In the genomic region with DNA sequence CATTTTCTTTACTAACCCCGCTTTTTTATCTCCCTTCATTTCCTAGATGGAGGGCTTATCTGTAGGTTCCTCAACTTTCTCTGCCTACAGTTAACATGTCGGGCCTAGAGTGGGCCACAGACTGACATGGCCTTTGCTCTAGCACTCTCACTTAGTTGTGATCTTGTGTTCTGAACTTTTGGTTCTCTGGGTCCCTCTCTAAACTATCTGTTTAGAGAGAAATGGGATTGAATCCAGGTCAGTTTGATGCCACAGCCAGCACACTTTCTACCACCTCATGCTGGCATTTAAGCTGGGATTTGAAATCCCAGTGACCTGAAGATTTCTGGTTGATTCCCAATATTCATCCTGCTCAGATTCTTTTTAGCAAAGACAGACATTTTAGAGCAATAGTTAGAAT, we compare ENCODE assay signal across 1 cellular context.
TF ChIP-seq lines count a peak whose summit lies in the region.

No MANE protein-coding gene starts in this region.

TF ChIP-seq in HepG2, 621 proteins besides CTCF, POLR2A, EP300 and RAD21 (continued from another document):
- TF ChIP-seq, protein P1, sequence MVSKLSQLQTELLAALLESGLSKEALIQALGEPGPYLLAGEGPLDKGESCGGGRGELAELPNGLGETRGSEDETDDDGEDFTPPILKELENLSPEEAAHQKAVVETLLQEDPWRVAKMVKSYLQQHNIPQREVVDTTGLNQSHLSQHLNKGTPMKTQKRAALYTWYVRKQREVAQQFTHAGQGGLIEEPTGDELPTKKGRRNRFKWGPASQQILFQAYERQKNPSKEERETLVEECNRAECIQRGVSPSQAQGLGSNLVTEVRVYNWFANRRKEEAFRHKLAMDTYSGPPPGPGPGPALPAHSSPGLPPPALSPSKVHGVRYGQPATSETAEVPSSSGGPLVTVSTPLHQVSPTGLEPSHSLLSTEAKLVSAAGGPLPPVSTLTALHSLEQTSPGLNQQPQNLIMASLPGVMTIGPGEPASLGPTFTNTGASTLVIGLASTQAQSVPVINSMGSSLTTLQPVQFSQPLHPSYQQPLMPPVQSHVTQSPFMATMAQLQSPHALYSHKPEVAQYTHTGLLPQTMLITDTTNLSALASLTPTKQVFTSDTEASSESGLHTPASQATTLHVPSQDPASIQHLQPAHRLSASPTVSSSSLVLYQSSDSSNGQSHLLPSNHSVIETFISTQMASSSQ (IDR thresholded peaks at IDR 0.05; ENCODE audit: low read depth): no peak
- TF ChIP-seq, protein P1 (CRISPR knock-in tag; IDR thresholded peaks at IDR 0.05; ENCODE audit: borderline replicate concordance): no peak
- TF ChIP-seq, protein P2, sequence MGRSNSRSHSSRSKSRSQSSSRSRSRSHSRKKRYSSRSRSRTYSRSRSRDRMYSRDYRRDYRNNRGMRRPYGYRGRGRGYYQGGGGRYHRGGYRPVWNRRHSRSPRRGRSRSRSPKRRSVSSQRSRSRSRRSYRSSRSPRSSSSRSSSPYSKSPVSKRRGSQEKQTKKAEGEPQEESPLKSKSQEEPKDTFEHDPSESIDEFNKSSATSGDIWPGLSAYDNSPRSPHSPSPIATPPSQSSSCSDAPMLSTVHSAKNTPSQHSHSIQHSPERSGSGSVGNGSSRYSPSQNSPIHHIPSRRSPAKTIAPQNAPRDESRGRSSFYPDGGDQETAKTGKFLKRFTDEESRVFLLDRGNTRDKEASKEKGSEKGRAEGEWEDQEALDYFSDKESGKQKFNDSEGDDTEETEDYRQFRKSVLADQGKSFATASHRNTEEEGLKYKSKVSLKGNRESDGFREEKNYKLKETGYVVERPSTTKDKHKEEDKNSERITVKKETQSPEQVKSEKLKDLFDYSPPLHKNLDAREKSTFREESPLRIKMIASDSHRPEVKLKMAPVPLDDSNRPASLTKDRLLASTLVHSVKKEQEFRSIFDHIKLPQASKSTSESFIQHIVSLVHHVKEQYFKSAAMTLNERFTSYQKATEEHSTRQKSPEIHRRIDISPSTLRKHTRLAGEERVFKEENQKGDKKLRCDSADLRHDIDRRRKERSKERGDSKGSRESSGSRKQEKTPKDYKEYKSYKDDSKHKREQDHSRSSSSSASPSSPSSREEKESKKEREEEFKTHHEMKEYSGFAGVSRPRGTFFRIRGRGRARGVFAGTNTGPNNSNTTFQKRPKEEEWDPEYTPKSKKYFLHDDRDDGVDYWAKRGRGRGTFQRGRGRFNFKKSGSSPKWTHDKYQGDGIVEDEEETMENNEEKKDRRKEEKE (IDR thresholded peaks at IDR 0.05): no peak
- TF ChIP-seq, protein P3, sequence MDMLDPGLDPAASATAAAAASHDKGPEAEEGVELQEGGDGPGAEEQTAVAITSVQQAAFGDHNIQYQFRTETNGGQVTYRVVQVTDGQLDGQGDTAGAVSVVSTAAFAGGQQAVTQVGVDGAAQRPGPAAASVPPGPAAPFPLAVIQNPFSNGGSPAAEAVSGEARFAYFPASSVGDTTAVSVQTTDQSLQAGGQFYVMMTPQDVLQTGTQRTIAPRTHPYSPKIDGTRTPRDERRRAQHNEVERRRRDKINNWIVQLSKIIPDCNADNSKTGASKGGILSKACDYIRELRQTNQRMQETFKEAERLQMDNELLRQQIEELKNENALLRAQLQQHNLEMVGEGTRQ (IDR thresholded peaks at IDR 0.05; ENCODE audit: low read depth, low read length): no peak
- TF ChIP-seq, protein P3 (CRISPR knock-in tag; IDR thresholded peaks at IDR 0.05; ENCODE audit: borderline replicate concordance): no peak
- TF ChIP-seq ZNF432 (CRISPR knock-in tag; IDR thresholded peaks at IDR 0.05; ENCODE audit: borderline replicate concordance): no peak
